In the genomic region with DNA sequence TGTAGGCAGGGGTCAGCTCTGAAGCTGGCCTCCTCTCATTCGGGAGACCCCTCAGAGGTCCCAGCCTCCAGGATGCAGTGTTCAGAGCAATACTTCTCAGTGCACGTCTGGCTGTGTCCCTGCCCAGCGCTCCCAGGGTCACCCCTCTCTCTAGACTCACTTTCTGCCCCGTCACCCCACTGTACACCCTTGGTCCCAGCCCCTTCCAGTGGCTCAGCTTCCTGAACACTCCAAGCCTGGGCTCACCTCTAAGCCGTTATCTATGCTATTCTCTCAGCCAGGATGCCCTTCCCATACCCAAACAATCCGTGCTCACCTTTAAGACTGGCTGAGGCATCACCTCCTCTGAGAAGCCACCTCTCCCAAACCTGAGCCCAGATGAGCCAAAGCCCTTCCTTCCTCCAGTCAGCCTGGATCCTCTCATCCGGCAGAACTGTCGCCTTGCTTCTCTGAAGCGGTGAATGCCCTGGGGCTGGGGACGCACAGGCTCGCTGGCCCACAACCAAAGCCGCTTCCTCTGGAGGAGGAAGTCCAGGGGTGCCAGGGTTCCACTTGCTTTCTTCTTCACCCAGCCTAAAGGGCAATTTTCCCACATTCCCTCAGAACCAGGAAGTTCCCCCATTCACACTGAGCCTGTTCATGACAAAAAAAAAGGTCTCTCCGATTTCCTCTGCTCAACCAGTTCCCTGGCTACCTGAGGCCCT, we compare ENCODE assay signal across 9 cellular contexts. TPM values are rescaled to one million over a fixed set of nuclear protein-coding genes. Genes with fewer than 3 reads are reported as not detected.
A peak's percentile ranks its signal among the peaks of the same experiment; 100 is the strongest.
DNase-seq lines count a peak whose midpoint lies in the region; ATAC-seq, FAIRE-seq and TF ChIP-seq lines count a peak whose summit lies in the region.
"Had no signal": no experiment of that assay in that cellular context is flagged by ENCODE, and none has a peak within 500 bp of the region (broad histone marks: within the 10 kb centered on the region; RNA-seq: fewer than 3 reads in every experiment).

No MANE protein-coding gene starts in this region.

- H3K27ac ChIP-seq in keratinocyte (ENCODE audit: control insufficient read depth, insufficient read depth, low read length) (peak overlapping the region; percentile 59), thymus (ENCODE audit: low read depth) (peak overlapping the region; percentile 32)
- H3K27ac ChIP-seq: cardiac muscle cell had no signal

- H3K4me3 ChIP-seq in keratinocyte (ENCODE audit: control insufficient read depth in 2 of 3, extremely low read depth in 1 of 3, insufficient read depth in 2 of 3, low read depth in 1 of 3, low read length in 3 of 3) (no peak overlapping the region), thymus (ENCODE audit: low read length) (no peak overlapping the region)
- H3K4me3 ChIP-seq: cardiac muscle cell had no signal

- H3K9me1 ChIP-seq in keratinocyte (ENCODE audit: control insufficient read depth, extremely low read depth, insufficient read depth, low read length) = no peaks in the 10 kb centered on the region

- H3K36me3 Mint-ChIP-seq in T-helper 2 cell treated with Interferon-gamma antibody and Interleukin-4, amounts not matched to agents 5 μg/mL and 100 μg/mL, for 36 hours (ENCODE audit: low read depth) = peaks cover 3% of the 10 kb centered on the region
- no peaks in the 10 kb centered on the region for H3K36me3 Mint-ChIP-seq in activated CD4-positive, alpha-beta memory T cell treated with anti-CD3 and anti-CD28 coated beads, Interleukin-2, amount 10 ng/mL, durations not matched to agents 7 days and 5 days (ENCODE audit: low read depth)

- WGBS in thymus = 73% methylated on average over 13 of the region's 13 CpGs

- FAIRE-seq in keratinocyte (lab: Jason Lieb, UNC) = peak; percentile 86

- peaks cover 34% of the 10 kb centered on the region for H3K4me1 Mint-ChIP-seq in T-helper 2 cell treated with Interferon-gamma antibody and Interleukin-4, amounts not matched to agents 5 μg/mL and 100 μg/mL, for 36 hours (ENCODE audit: low read depth)
- H3K4me1 Mint-ChIP-seq in activated CD4-positive, alpha-beta memory T cell treated with anti-CD3 and anti-CD28 coated beads, Interleukin-2, amount 10 ng/mL, durations not matched to agents 7 days and 5 days = peaks cover 47% of the 10 kb centered on the region

- no peaks in the 10 kb centered on the region for H3K27me3 Mint-ChIP-seq in T-helper 2 cell treated with Interferon-gamma antibody and Interleukin-4, amounts not matched to agents 5 μg/mL and 100 μg/mL, for 36 hours (ENCODE audit: low read depth)
- no peaks in the 10 kb centered on the region for H3K27me3 Mint-ChIP-seq in activated CD4-positive, alpha-beta memory T cell treated with anti-CD3 and anti-CD28 coated beads, Interleukin-2, amount 10 ng/mL, durations not matched to agents 7 days and 5 days

- peak overlapping the region; percentile 19 for H3K9ac ChIP-seq in keratinocyte (ENCODE audit: control insufficient read depth, extremely low read depth, insufficient read depth, low read length)

- H3K9me3 Mint-ChIP-seq in T-helper 2 cell treated with Interferon-gamma antibody and Interleukin-4, amounts not matched to agents 5 μg/mL and 100 μg/mL, for 36 hours = no peaks in the 10 kb centered on the region
- H3K9me3 Mint-ChIP-seq in activated CD4-positive, alpha-beta memory T cell treated with anti-CD3 and anti-CD28 coated beads, Interleukin-2, amount 10 ng/mL, durations not matched to agents 7 days and 5 days = no peaks in the 10 kb centered on the region

- dilution Hi-C loops in keratinocyte (cut with MboI; ENCODE audit: extremely low pct_ligation_motif_present, low sequenced_read_pairs) = no loop called here

- peaks cover 44% of the 10 kb centered on the region for H3K4me1 ChIP-seq in keratinocyte (ENCODE audit: control insufficient read depth, extremely low read depth, insufficient read depth, low read length)
- peaks cover 6% of the 10 kb centered on the region for H3K4me1 ChIP-seq in thymus (ENCODE audit: control insufficient read depth, insufficient read depth, low read length)

- ATAC-seq in HG02571 (IDR thresholded peaks at IDR 0.05; ENCODE audit: unreplicated experiment) (no peak), GM19467 (IDR thresholded peaks at IDR 0.05; ENCODE audit: unreplicated experiment) (no peak), HG03439 (IDR thresholded peaks at IDR 0.05; ENCODE audit: unreplicated experiment) (no peak)

- peak overlapping the region; percentile 59 for H3K4me3 Mint-ChIP-seq in T-helper 2 cell treated with Interferon-gamma antibody and Interleukin-4, amounts not matched to agents 5 μg/mL and 100 μg/mL, for 36 hours
- H3K4me3 Mint-ChIP-seq in activated CD4-positive, alpha-beta memory T cell treated with anti-CD3 and anti-CD28 coated beads, Interleukin-2, amount 10 ng/mL, durations not matched to agents 7 days and 5 days = no peak overlapping the region

- CTCF ChIA-PET in activated CD4-positive, alpha-beta memory T cell treated with anti-CD3 and anti-CD28 coated beads, Interleukin-2, amount 10 ng/mL, durations not matched to agents 7 days and 5 days (lab: Charles Lee) = interaction anchor here (1.1 to 1.5 kb wide), 2 partner anchors 11 to 367 kb away, joined by 9 to 11 read pairs; no protein-coding TSS in a partner anchor

- no peaks in the 10 kb centered on the region for H3K79me2 ChIP-seq in keratinocyte (ENCODE audit: control insufficient read depth, insufficient read depth, low read length)

- peak overlapping the region; percentile 62 for H2AFZ ChIP-seq in keratinocyte (ENCODE audit: control insufficient read depth, low read length)

- H4K20me1 ChIP-seq in keratinocyte (ENCODE audit: control insufficient read depth, extremely low read depth, insufficient read depth, low read length) = no peaks in the 10 kb centered on the region

- DNase-seq in T-helper 2 cell treated with Interferon-gamma antibody and Interleukin-4, amounts not matched to agents 5 μg/mL and 100 μg/mL, for 36 hours (ENCODE audit: low spot score) = no peak
- DNase-seq in T-helper 2 cell = no peak
- DNase-seq in activated CD4-positive, alpha-beta memory T cell treated with anti-CD3 and anti-CD28 coated beads, Interleukin-2, amount 10 ng/mL, durations not matched to agents 7 days and 5 days = no peak
- DNase-seq in keratinocyte (ENCODE audit: low read depth, low spot score) = no peak

- peak overlapping the region; percentile 61 for H3K4me2 ChIP-seq in keratinocyte (ENCODE audit: control insufficient read depth, extremely low read depth, insufficient read depth, low read depth, low read length)

- TF ChIP-seq CTCF in keratinocyte (optimal IDR thresholded peaks at IDR 0.05 in 1 of 3, IDR thresholded peaks at IDR 0.05 in 1 of 3, conservative IDR thresholded peaks at IDR 0.05 in 1 of 3; ENCODE audit: extremely low read depth in 1 of 3, insufficient read depth in 2 of 3, low read length in 3 of 3) = no peak

- H3K27me3 ChIP-seq in keratinocyte (ENCODE audit: control insufficient read depth, extremely low read depth, insufficient read depth, low read length) = no peaks in the 10 kb centered on the region
- H3K27me3 ChIP-seq in thymus (ENCODE audit: control insufficient read depth, insufficient read depth) = no peaks in the 10 kb centered on the region
- H3K27me3 ChIP-seq: cardiac muscle cell had no signal

- H3K36me3 ChIP-seq in keratinocyte (ENCODE audit: control insufficient read depth in 2 of 2, extremely low read depth in 1 of 2, insufficient read depth in 2 of 2, low read length in 2 of 2) (no peaks in the 10 kb centered on the region), thymus (ENCODE audit: control insufficient read depth, insufficient read depth) (no peaks in the 10 kb centered on the region)
- H3K36me3 ChIP-seq: cardiac muscle cell had no signal

- H3K27ac Mint-ChIP-seq in T-helper 2 cell treated with Interferon-gamma antibody and Interleukin-4, amounts not matched to agents 5 μg/mL and 100 μg/mL, for 36 hours = peak overlapping the region; percentile 98
- H3K27ac Mint-ChIP-seq in activated CD4-positive, alpha-beta memory T cell treated with anti-CD3 and anti-CD28 coated beads, Interleukin-2, amount 10 ng/mL, durations not matched to agents 7 days and 5 days = peak overlapping the region; percentile 95

- H3K9me3 ChIP-seq in keratinocyte (ENCODE audit: control insufficient read depth, low read depth, low read length) (no peaks in the 10 kb centered on the region), thymus (ENCODE audit: control insufficient read depth) (no peaks in the 10 kb centered on the region)

- POLR2A ChIA-PET in activated CD4-positive, alpha-beta memory T cell treated with anti-CD3 and anti-CD28 coated beads, Interleukin-2, amount 10 ng/mL, durations not matched to agents 7 days and 5 days (lab: Charles Lee) = interaction anchor here (0.8 to 1.9 kb wide), 6 partner anchors 9 to 116 kb away, joined by 3 to 9 read pairs (median 4); partner anchors contain the start of gene PHLDA2

RNA-seq across cellular contexts. Expression of gene CDKN1C, which starts 13.7 kb away (rescaled TPM):
- under 1 TPM; 0.55 to 0.60 TPM for total RNA-seq in activated CD4-positive, alpha-beta memory T cell treated with anti-CD3 and anti-CD28 coated beads, Interleukin-2, amount 10 ng/mL, durations not matched to agents 7 days and 5 days
- polyA plus RNA-seq in keratinocyte = 0.06 to 0.49 TPM (median 0.37 TPM) in 3 replicates
- 9.8 TPM for polyA plus RNA-seq in keratinocyte (2011; ENCODE audit: low read depth)
- polyA plus RNA-seq in keratinocyte (2011; cell fraction: cytosol; rRNA removed) = 0.21 and 0.24 TPM in 2 replicates
- polyA plus RNA-seq in keratinocyte (2011; cell fraction: nucleus; rRNA removed) = 0.23 and 0.27 TPM in 2 replicates
- polyA plus RNA-seq in keratinocyte (2012; ENCODE audit: low replicate concordance) = 0.26 and 7.1 TPM in 2 replicates
- polyA minus RNA-seq in keratinocyte = not detected in 3 replicates
- polyA minus RNA-seq in keratinocyte (2011; cell fraction: cytosol; rRNA and poly(A)+ RNA removed) = 2.9 TPM
- polyA minus RNA-seq in keratinocyte (2011; cell fraction: nucleus; rRNA and poly(A)+ RNA removed) = 0.31 and 0.84 TPM in 2 replicates
- 23.8 TPM for polyA plus RNA-seq in thymus

RNA-seq across cellular contexts. Expression of gene PHLDA2, which starts 30.0 kb away (rescaled TPM):
- total RNA-seq in activated CD4-positive, alpha-beta memory T cell treated with anti-CD3 and anti-CD28 coated beads, Interleukin-2, amount 10 ng/mL, durations not matched to agents 7 days and 5 days = 1 to 10 TPM; 3.7 to 5.0 TPM
- polyA plus RNA-seq in keratinocyte (24.3 to 36.0 TPM (median 27.3 TPM) in 3 replicates), thymus (2.8 TPM)
- 52.2 TPM for polyA plus RNA-seq in keratinocyte (2011; ENCODE audit: low read depth)
- polyA plus RNA-seq in keratinocyte (2011; cell fraction: cytosol; rRNA removed) = 35.3 and 141 TPM in 2 replicates
- polyA plus RNA-seq in keratinocyte (2011; cell fraction: nucleus; rRNA removed) = 15.6 and 36.1 TPM in 2 replicates
- polyA plus RNA-seq in keratinocyte (2012; ENCODE audit: low replicate concordance) = 80.5 and 153 TPM in 2 replicates
- 2.6 to 28.4 TPM (median 4.5 TPM) in 3 replicates for polyA minus RNA-seq in keratinocyte
- polyA minus RNA-seq in keratinocyte (2011; cell fraction: cytosol; rRNA and poly(A)+ RNA removed) = 91.1 TPM
- polyA minus RNA-seq in keratinocyte (2011; cell fraction: nucleus; rRNA and poly(A)+ RNA removed) = 12.3 and 12.4 TPM in 2 replicates
